Comparison of ENCODE assay signal across 8 cellular contexts in the genomic region with DNA sequence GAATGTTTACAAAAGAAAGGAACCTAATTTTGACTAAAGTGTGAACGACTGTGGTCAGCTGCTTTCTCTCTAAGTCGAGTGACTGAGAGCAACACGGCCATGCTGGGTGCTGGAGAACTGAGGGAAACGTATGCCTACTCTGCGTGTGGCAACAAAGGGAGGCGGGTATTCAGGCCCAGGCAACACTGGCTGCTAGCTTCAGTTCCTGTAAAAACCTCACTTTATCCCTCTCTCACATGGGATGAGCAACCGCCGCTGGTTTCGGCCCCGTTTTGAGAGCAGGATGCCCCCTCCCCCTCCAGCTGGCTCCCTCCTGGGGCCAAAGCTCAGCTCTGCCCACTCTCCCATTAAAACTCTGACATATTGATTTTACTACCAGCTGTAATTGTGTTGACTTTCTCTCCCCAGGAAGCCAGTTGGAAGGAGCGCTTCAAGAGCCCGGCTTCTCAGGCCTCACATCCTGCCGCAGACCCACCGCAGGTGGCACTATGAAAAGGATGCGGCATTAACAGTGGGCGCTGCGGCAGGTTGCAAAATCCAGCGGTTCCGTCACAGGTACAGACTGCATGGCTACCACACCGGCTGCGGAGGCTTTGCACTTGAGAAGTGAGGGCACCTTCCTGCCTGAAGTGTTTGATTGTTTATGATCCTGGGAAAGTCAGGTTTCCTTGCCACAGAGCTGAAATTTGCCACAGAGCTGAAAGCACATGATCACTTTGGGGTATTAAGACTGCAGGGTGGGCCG. TPM values are rescaled to one million over a fixed set of nuclear protein-coding genes. Genes with fewer than 3 reads are reported as not detected.
DNase-seq lines count a peak whose midpoint lies in the region; ATAC-seq, FAIRE-seq and TF ChIP-seq lines count a peak whose summit lies in the region.

No MANE protein-coding gene starts in this region.

- no peaks in the 10 kb centered on the region for H3K27me3 ChIP-seq in layer of hippocampus (ENCODE audit: control insufficient read depth, insufficient read depth, low read length)
- no peaks in the 10 kb centered on the region for H3K27me3 ChIP-seq in Caco-2 (replicated peaks; ENCODE audit: control insufficient read depth, insufficient read depth, low read length)

- H3K27ac ChIP-seq in layer of hippocampus (ENCODE audit: low read depth, low read length), result peak overlapping the region; percentile 95

- H3K27me3 Mint-ChIP-seq in activated T-cell treated with anti-CD3 and anti-CD28 coated beads, Interleukin-2, amount 50 U/mL, for 72 hours (ENCODE audit: low read depth), result peaks cover 23% of the 10 kb centered on the region
- H3K27me3 Mint-ChIP-seq in Caco-2 (ENCODE audit: insufficient read depth, unreplicated experiment), result no peaks in the 10 kb centered on the region

- DNase-seq in GM12891 (ENCODE audit: insufficient read length, low spot score) (no peak), NCI-H2196 (lab: John Stamatoyannopoulos, UW; ENCODE audit: unreplicated experiment) (peak; percentile 89), SK-N-DZ (ENCODE audit: low spot score) (no peak), Caco-2 (no peak), OCI-M1 (lab: John Stamatoyannopoulos, UW) (no peak)
- peak; percentile 82 to 83 for DNase-seq in activated T-cell treated with anti-CD3 and anti-CD28 coated beads, Interleukin-2, amount 50 U/mL, for 72 hours
- DNase-seq in stimulated activated CD4-positive, alpha-beta T cell treated with anti-CD3 and anti-CD28 coated beads, Interleukin-4, amount 100 ng/mL, for 48 hours (ENCODE audit: low read depth in 2 of 2), result peak; percentile 47 to 56

- no peak for TF ChIP-seq CTCF in Caco-2 (IDR thresholded peaks at IDR 0.05; ENCODE audit: insufficient read depth in 1 of 2, low read depth in 1 of 2, low read length in 1 of 2, severe bottlenecking in 1 of 2, unreplicated experiment in 1 of 2)

- no peak overlapping the region for H3K4me3 ChIP-seq in Caco-2 (ENCODE audit: low read depth, low read length)

- peaks cover 20% of the 10 kb centered on the region for H3K4me1 Mint-ChIP-seq in activated T-cell treated with anti-CD3 and anti-CD28 coated beads, Interleukin-2, amount 50 U/mL, for 72 hours (ENCODE audit: low read depth)
- peaks cover 5% of the 10 kb centered on the region for H3K4me1 Mint-ChIP-seq in Caco-2 (ENCODE audit: low read depth, unreplicated experiment)

- H3K9me3 ChIP-seq in Caco-2, result no peaks in the 10 kb centered on the region

- CTCF ChIA-PET in Caco-2 (lab: Charles Lee), result interaction anchor here (1.2 kb wide), 1 partner anchor 103 kb away, joined by 3 read pairs; no protein-coding TSS in a partner anchor

- POLR2A ChIA-PET in Caco-2 (lab: Charles Lee), result interaction anchor here (0.5 kb wide), 1 partner anchor 20 kb away, joined by 8 read pairs; no protein-coding TSS in a partner anchor

- H3K36me3 Mint-ChIP-seq in activated T-cell treated with anti-CD3 and anti-CD28 coated beads, Interleukin-2, amount 50 U/mL, for 72 hours (ENCODE audit: insufficient read depth in 2 of 2), result no peaks in the 10 kb centered on the region
- no peaks in the 10 kb centered on the region for H3K36me3 Mint-ChIP-seq in Caco-2 (ENCODE audit: insufficient read depth, unreplicated experiment)

- H3K27ac Mint-ChIP-seq in activated T-cell treated with anti-CD3 and anti-CD28 coated beads, Interleukin-2, amount 50 U/mL, for 72 hours, result no peak overlapping the region
- no peak overlapping the region for H3K27ac Mint-ChIP-seq in Caco-2 (ENCODE audit: unreplicated experiment)

- peak; percentile 54 for FAIRE-seq in GM12891 (lab: Jason Lieb, UNC)

- peaks cover 7% of the 10 kb centered on the region; the same call in 1 of the 2 replicates for H3K4me1 ChIP-seq in Caco-2

- no TSS peak for BruUV-seq in Caco-2 (replicated peaks; lab: Mats Ljungman, UMichigan)

- peak; percentile 87 to 94 for ATAC-seq in activated T-cell treated with anti-CD3 and anti-CD28 coated beads, Interleukin-2, amount 50 U/mL, for 72 hours (replicated peaks in 1 of 2)

- no peaks in the 10 kb centered on the region for H3K36me3 ChIP-seq in Caco-2 (ENCODE audit: control insufficient read depth, insufficient read depth, low read length)

- peak overlapping the region; percentile 63 to 65 for H3K4me3 Mint-ChIP-seq in activated T-cell treated with anti-CD3 and anti-CD28 coated beads, Interleukin-2, amount 50 U/mL, for 72 hours
- no peak overlapping the region for H3K4me3 Mint-ChIP-seq in Caco-2 (ENCODE audit: unreplicated experiment)

- intact Hi-C loops in Caco-2 (cut with micrococcal nuclease; ENCODE audit: unreplicated experiment), result no loop called here

- H3K9me3 Mint-ChIP-seq in activated T-cell treated with anti-CD3 and anti-CD28 coated beads, Interleukin-2, amount 50 U/mL, for 72 hours, result no peaks in the 10 kb centered on the region
- no peaks in the 10 kb centered on the region for H3K9me3 Mint-ChIP-seq in Caco-2 (ENCODE audit: unreplicated experiment)

- TF ChIP-seq POLR2A in GM12891 (IDR thresholded peaks at IDR 0.05; ENCODE audit: low read depth, low read length), result no peak

TF ChIP-seq in GM12891, 5 proteins besides CTCF, POLR2A, EP300 and RAD21:
- TF ChIP-seq TAF1 (IDR thresholded peaks at IDR 0.05; ENCODE audit: low read depth, low read length), result no peak
- no peak for TF ChIP-seq POU2F2 (IDR thresholded peaks at IDR 0.05; ENCODE audit: low read depth, low read length)
- no peak for TF ChIP-seq POLR2AphosphoS5 (IDR thresholded peaks at IDR 0.05; ENCODE audit: low read depth, low read length)
- no peak for TF ChIP-seq SPI1 (IDR thresholded peaks at IDR 0.05; ENCODE audit: low read depth, low read length)
- TF ChIP-seq PAX5 (IDR thresholded peaks at IDR 0.05; ENCODE audit: insufficient read depth, low read length, severe bottlenecking), result no peak

RNA-seq across cellular contexts. Expression of gene PLXND1, which starts 12.7 kb away (rescaled TPM):
- polyA plus RNA-seq in GM12891 (2012; ENCODE audit: low read depth, missing spikeins), result 0.63 TPM
- 1 to 10 TPM; 4.1 to 4.2 TPM for total RNA-seq in activated T-cell treated with anti-CD3 and anti-CD28 coated beads, Interleukin-2, amount 50 U/mL, for 72 hours
- polyA plus RNA-seq in SK-N-DZ (2014; cell fraction: cytosol; rRNA removed), result 31.9 and 32.6 TPM in 2 replicates
- polyA plus RNA-seq in SK-N-DZ (2014; cell fraction: nucleus; rRNA removed), result 44.3 and 89.8 TPM in 2 replicates
- 26.3 and 33.0 TPM in 2 replicates for total RNA-seq in Caco-2 (2022)

RNA-seq across cellular contexts. Expression of gene H1-8, which starts 50.8 kb away (rescaled TPM):
- not detected for polyA plus RNA-seq in GM12891 (2012; ENCODE audit: low read depth, missing spikeins)
- total RNA-seq in activated T-cell treated with anti-CD3 and anti-CD28 coated beads, Interleukin-2, amount 50 U/mL, for 72 hours, result not detected
- polyA plus RNA-seq in SK-N-DZ (2014; cell fraction: cytosol; rRNA removed), result not detected in 2 replicates
- polyA plus RNA-seq in SK-N-DZ (2014; cell fraction: nucleus; rRNA removed), result not detected in 2 replicates
- total RNA-seq in Caco-2 (2022), result not detected in 2 replicates

Comparison
In these comparisons a context has a peak if more than half of its experiments do, and no peak if none do; other contexts are left out.
1. DNase-seq: peak in NCI-H2196 (single experiment), activated T-cell treated with anti-CD3 and anti-CD28 coated beads, Interleukin-2, amount 50 U/mL, for 72 hours (2 of 2) and stimulated activated CD4-positive, alpha-beta T cell treated with anti-CD3 and anti-CD28 coated beads, Interleukin-4, amount 100 ng/mL, for 48 hours (2 of 2); none in GM12891 (single experiment), SK-N-DZ (single experiment), Caco-2 (0 of 2) and OCI-M1 (single experiment).